ENCODE assay signal across 17 cellular contexts in the genomic region with DNA sequence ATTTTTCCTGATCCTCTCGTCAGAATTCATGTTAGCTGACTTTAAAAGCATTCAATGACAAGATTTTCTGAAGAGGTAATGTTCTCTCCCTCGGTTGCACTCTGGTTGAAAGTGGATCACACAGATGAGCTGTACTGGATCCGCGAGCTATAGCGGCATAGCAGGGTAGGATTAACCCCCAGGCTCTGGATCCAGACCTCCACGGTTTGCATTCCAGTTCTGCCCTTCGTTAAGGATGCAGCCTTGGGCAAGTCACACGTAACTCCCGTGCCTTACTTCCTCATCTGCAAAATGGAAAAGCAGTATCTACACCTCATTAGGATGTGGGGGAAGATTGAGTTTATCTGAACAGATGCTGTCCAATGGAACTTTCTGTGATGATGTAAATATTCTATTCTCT.
"Had no signal": no experiment of that assay in that cellular context is flagged by ENCODE, and none has a peak within 500 bp of the region (broad histone marks: within the 10 kb centered on the region; RNA-seq: fewer than 3 reads in every experiment).

No MANE protein-coding gene starts in this region.

- FAIRE-seq: bronchial epithelial cell, islet of Langerhans had no signal

- H3K27me3 ChIP-seq: esophagus squamous epithelium, gastroesophageal sphincter, ovary, right lobe of liver, tibial nerve had no signal

- DNase-seq: esophagus squamous epithelium; foreskin fibroblast; head of caudate nucleus; hypothalamus; mesendoderm; naive thymus-derived CD8-positive, alpha-beta T cell; nucleus accumbens; ovary; right lobe of liver; stimulated activated CD4-positive, alpha-beta T cell treated with anti-CD3 and anti-CD28 coated beads, Interleukin-4, amount 100 ng/mL, for 1 hour; stimulated activated CD8-positive, alpha-beta memory T cell treated with anti-CD3 and anti-CD28 coated beads, Interleukin-4, amount 100 ng/mL, for 48 hours; stimulated activated naive CD8-positive, alpha-beta T cell treated with anti-CD3 and anti-CD28 coated beads, Interleukin-15, Interleukin-2, amounts not matched to agents 100 U/mL and 50 U/mL, for 24 hours had no signal

- H3K4me1 ChIP-seq: esophagus squamous epithelium, gastroesophageal sphincter, tibial nerve had no signal

- H3K9me3 ChIP-seq: esophagus squamous epithelium, gastroesophageal sphincter, ovary, right lobe of liver, tibial nerve had no signal

- H3K4me3 ChIP-seq: esophagus squamous epithelium, gastroesophageal sphincter, ovary, right lobe of liver, tibial nerve had no signal

- H3K36me3 ChIP-seq: esophagus squamous epithelium, ovary, right lobe of liver had no signal

- H3K27ac ChIP-seq: esophagus squamous epithelium, gastroesophageal sphincter, ovary, right lobe of liver, tibial nerve had no signal

- ATAC-seq: gastroesophageal sphincter; naive thymus-derived CD8-positive, alpha-beta T cell; stimulated activated effector memory CD8-positive, alpha-beta T cell treated with anti-CD3 and anti-CD28 coated beads, Interleukin-12 subunit alpha, Interleukin-12 subunit beta, amount 100 ng/mL, for 72 hours; stimulated activated naive CD8-positive, alpha-beta T cell treated with anti-CD3 and anti-CD28 coated beads, Interleukin-15, Interleukin-2, amounts not matched to agents 100 U/mL and 50 U/mL, for 24 hours had no signal
